ENCODE assay signal across 19 cellular contexts in the genomic region with DNA sequence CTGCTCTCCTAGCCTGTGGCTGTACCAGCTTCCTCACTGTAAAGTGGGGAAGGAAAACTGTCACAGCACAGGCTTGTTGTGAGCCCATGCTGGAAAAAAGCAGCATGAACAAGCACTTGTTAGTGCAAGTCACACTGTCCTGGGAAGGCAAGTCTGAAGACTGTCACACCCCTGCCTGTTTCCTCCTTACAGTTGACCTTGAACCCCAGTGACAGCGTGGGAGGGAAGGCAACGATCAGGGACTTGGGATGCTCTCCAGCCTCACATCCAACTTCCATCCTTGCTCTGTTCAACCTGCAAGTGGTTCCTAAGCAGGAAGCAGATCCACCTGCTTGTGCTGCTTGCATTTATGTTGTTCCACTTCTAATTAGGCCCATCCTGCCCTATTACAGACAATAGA.
A peak's percentile ranks its signal among the peaks of the same experiment; 100 is the strongest.
DNase-seq lines count a peak whose midpoint lies in the region; ATAC-seq and TF ChIP-seq lines count a peak whose summit lies in the region.
"Had no signal": no experiment of that assay in that cellular context is flagged by ENCODE, and none has a peak within 500 bp of the region (broad histone marks: within the 10 kb centered on the region; RNA-seq: fewer than 3 reads in every experiment).

No MANE protein-coding gene starts in this region.

- intact Hi-C loops in mucosa of descending colon (cut with DNase I, micrococcal nuclease), result no loop called here

- no peak for TF ChIP-seq CTCF in mucosa of descending colon (IDR thresholded peaks at IDR 0.05)

- peak; percentile 46 for DNase-seq in NCI-H146 (lab: John Stamatoyannopoulos, UW)
- DNase-seq in NCI-H146 treated with DMSO at 0.1 percent for 48 hours (lab: John Stamatoyannopoulos, UW; ENCODE audit: unreplicated experiment), result no peak
- DNase-seq in NCI-H69 (lab: John Stamatoyannopoulos, UW), result peak; percentile 28
- no peak for DNase-seq in mucosa of descending colon
- DNase-seq in T-helper 9 cell, result no peak
- DNase-seq in activated naive CD4-positive, alpha-beta T cell treated with anti-CD3 and anti-CD28 coated beads, Interleukin-2, amount 50 U/mL, for 16 hours, result no peak
- DNase-seq: 8988T; CD4-positive, alpha-beta memory T cell; DMS 273 treated with DMSO at 0.1 percent for 48 hours; DMS53; DND-41; EL; GOT3; H7; HFFc6 had no signal

- ATAC-seq in mucosa of descending colon, result peak; percentile 25
- no peak for ATAC-seq in HG02642 (IDR thresholded peaks at IDR 0.05; ENCODE audit: poor library complexity, unreplicated experiment)
- ATAC-seq: GM12878, HCT116 had no signal

- H3K36me3 ChIP-seq in mucosa of descending colon (ENCODE audit: low read depth), result no peaks in the 10 kb centered on the region
- H3K36me3 ChIP-seq: BLaER1 had no signal

- no peaks in the 10 kb centered on the region for H3K9me3 ChIP-seq in mucosa of descending colon
- H3K9me3 ChIP-seq: BLaER1 had no signal

- H3K4me1 ChIP-seq in mucosa of descending colon (ENCODE audit: low read depth), result peaks cover 2% of the 10 kb centered on the region
- H3K4me1 ChIP-seq: BLaER1 had no signal

- H3K4me3 ChIP-seq in mucosa of descending colon, result no peak overlapping the region
- H3K4me3 ChIP-seq: BLaER1, GM12878 had no signal

Comparison
In these comparisons a context has a peak if more than half of its experiments do, and no peak if none do; other contexts are left out.
1. DNase-seq: peak in NCI-H146 (single experiment) and NCI-H69 (single experiment); none in NCI-H146 treated with DMSO at 0.1 percent for 48 hours (single experiment), mucosa of descending colon (0 of 3), T-helper 9 cell (single experiment) and activated naive CD4-positive, alpha-beta T cell treated with anti-CD3 and anti-CD28 coated beads, Interleukin-2, amount 50 U/mL, for 16 hours (single experiment).